In genomic region chr7:108002726-108003590, GRCh38 we compare ENCODE assay signal across 8 cellular contexts.
DNase-seq lines count a peak whose midpoint lies in the region; ATAC-seq and TF ChIP-seq lines count a peak whose summit lies in the region.

Gene LAMB1 (minus strand): TSS chr7:108003161. CDS start chr7:108002885, 276 bp downstream.

- DNase-seq in NCI-H146 (lab: John Stamatoyannopoulos, UW) (peak; percentile 83), glomerular visceral epithelial cell (ENCODE audit: extremely low spot score) (peak; percentile 87)

- peaks cover 18% of the 10 kb centered on the region for H3K4me1 Mint-ChIP-seq in activated naive CD4-positive, alpha-beta T cell treated with anti-CD3 and anti-CD28 coated beads, Interleukin-2, amount 50 U/mL, for 24 hours

- H3K9ac ChIP-seq in ES-I3 (ENCODE audit: low read depth, low read length): peak within 1 kb of the TSS; percentile 61

- H3K4me3 ChIP-seq in neutrophil (ENCODE audit: low read depth in 1 of 2, low read length in 1 of 2): peak within 1 kb of the TSS; percentile 48 to 57

- H3K36me3 ChIP-seq in ES-I3 (ENCODE audit: insufficient read depth, low read length) (no peaks in the 10 kb centered on the region), neutrophil (no peaks in the 10 kb centered on the region)

- TF ChIP-seq CTCF in neutrophil (IDR thresholded peaks at IDR 0.05): no peak

- no peak within 1 kb of the TSS for H3K27ac Mint-ChIP-seq in activated naive CD4-positive, alpha-beta T cell treated with anti-CD3 and anti-CD28 coated beads, Interleukin-2, amount 50 U/mL, for 24 hours

- peak within 1 kb of the TSS; percentile 83 for H3K4me3 Mint-ChIP-seq in activated naive CD4-positive, alpha-beta T cell treated with anti-CD3 and anti-CD28 coated beads, Interleukin-2, amount 50 U/mL, for 24 hours

- no peaks in the 10 kb centered on the region for H3K36me3 Mint-ChIP-seq in activated naive CD4-positive, alpha-beta T cell treated with anti-CD3 and anti-CD28 coated beads, Interleukin-2, amount 50 U/mL, for 24 hours

- H3K27me3 ChIP-seq in neutrophil: peaks cover 100% of the 10 kb centered on the region

- H3K9me3 Mint-ChIP-seq in activated naive CD4-positive, alpha-beta T cell treated with anti-CD3 and anti-CD28 coated beads, Interleukin-2, amount 50 U/mL, for 24 hours: no peaks in the 10 kb centered on the region

- H3K9me3 ChIP-seq in ES-I3 (ENCODE audit: control insufficient read depth, insufficient read depth, low read length) (no peaks in the 10 kb centered on the region), neutrophil (no peaks in the 10 kb centered on the region)

- ATAC-seq in GM21367 (IDR thresholded peaks at IDR 0.05; ENCODE audit: unreplicated experiment) (no peak), GM21526 (IDR thresholded peaks at IDR 0.05; ENCODE audit: low FRiP score, unreplicated experiment) (no peak), HG03095 (IDR thresholded peaks at IDR 0.05; ENCODE audit: unreplicated experiment) (no peak)

- no peak within 1 kb of the TSS for H3K27ac ChIP-seq in neutrophil

- peaks cover 5% of the 10 kb centered on the region; the same call in 1 of the 2 replicates for H3K4me1 ChIP-seq in ES-I3 (ENCODE audit: insufficient read depth, low read length)
- peaks cover 23 to 26% of the 10 kb centered on the region in 2 experiments for H3K4me1 ChIP-seq in neutrophil (ENCODE audit: control insufficient read depth in 1 of 2, insufficient read depth in 1 of 2, low read depth in 1 of 2, low read length in 1 of 2)

- peaks cover 42% of the 10 kb centered on the region for H3K27me3 Mint-ChIP-seq in activated naive CD4-positive, alpha-beta T cell treated with anti-CD3 and anti-CD28 coated beads, Interleukin-2, amount 50 U/mL, for 24 hours
